ENCODE assay signal across 15 cellular contexts in genomic region chrX:19728915-19729314, GRCh38.
A peak's percentile ranks its signal among the peaks of the same experiment; 100 is the strongest.
DNase-seq lines count a peak whose midpoint lies in the region; ATAC-seq and TF ChIP-seq lines count a peak whose summit lies in the region.
"Had no signal": no experiment of that assay in that cellular context is flagged by ENCODE, and none has a peak within 500 bp of the region (broad histone marks: within the 10 kb centered on the region; RNA-seq: fewer than 3 reads in every experiment).

No MANE protein-coding gene starts in this region.

- H3K9me3 ChIP-seq in CD4-positive, alpha-beta T cell (ENCODE audit: control insufficient read depth, low read length) = no peaks in the 10 kb centered on the region
- no peaks in the 10 kb centered on the region for H3K9me3 ChIP-seq in ovary
- H3K9me3 ChIP-seq: MG63, mucosa of descending colon, Peyer's patch had no signal

- H3K27me3 Mint-ChIP-seq in CD4-positive, alpha-beta T cell = no peaks in the 10 kb centered on the region

- no peak overlapping the region for H3K4me3 Mint-ChIP-seq in CD4-positive, alpha-beta T cell

- no peaks in the 10 kb centered on the region for H3K27me3 ChIP-seq in CD4-positive, alpha-beta T cell (ENCODE audit: control insufficient read depth, insufficient read depth, low read length)
- H3K27me3 ChIP-seq in brain microvascular endothelial cell (replicated peaks) = no peaks in the 10 kb centered on the region
- no peaks in the 10 kb centered on the region for H3K27me3 ChIP-seq in ovary
- H3K27me3 ChIP-seq: MG63, Peyer's patch had no signal

- CTCF ChIA-PET in CD4-positive, alpha-beta T cell (lab: Charles Lee) = interaction anchor here (1.5 kb wide), 1 partner anchor 17 kb away, joined by 3 read pairs; no protein-coding TSS in a partner anchor

- no peak for TF ChIP-seq POLR2A in ovary (IDR thresholded peaks at IDR 0.05)

- POLR2A ChIA-PET in CD4-positive, alpha-beta T cell (lab: Charles Lee) = interaction anchor here (0.8 to 1.3 kb wide), 3 partner anchors 13 to 40 kb away, joined by 3 to 4 read pairs (median 3); no protein-coding TSS in a partner anchor

- H3K4me1 ChIP-seq in ovary (ENCODE audit: insufficient read depth) = no peaks in the 10 kb centered on the region
- H3K4me1 ChIP-seq: Peyer's patch had no signal

- DNase-seq in CD4-positive, alpha-beta T cell = no peak
- DNase-seq in brain microvascular endothelial cell (peak; percentile 34), ovary (no peak), NCI-H1694 (lab: John Stamatoyannopoulos, UW) (no peak)
- DNase-seq in stimulated activated CD4-positive, alpha-beta T cell treated with anti-CD3 and anti-CD28 coated beads, Interleukin-2, amount 100 ng/mL, for 24 hours = no peak
- DNase-seq: activated CD4-positive, alpha-beta T cell treated with anti-CD3 and anti-CD28 coated beads, Interleukin-2, amount 50 U/mL, for 1 hour; DMS79 treated with DMSO at 0.1 percent for 48 hours; MG63; mucosa of descending colon; NCI-H2171 treated with DMSO at 0.1 percent for 48 hours; Peyer's patch; stimulated activated CD4-positive, alpha-beta T cell treated with anti-CD3 and anti-CD28 coated beads, Interleukin-1b, Interleukin-23, amount 100 ng/mL, for 48 hours had no signal

- WGBS in ovary, 3 donors = 47 to 57% (median 52%) methylated on average over 3 of the region's 3 CpGs

- H3K27ac Mint-ChIP-seq in CD4-positive, alpha-beta T cell = peak overlapping the region; percentile 49

- H3K4me1 Mint-ChIP-seq in CD4-positive, alpha-beta T cell (ENCODE audit: low read depth) = peaks cover 81% of the 10 kb centered on the region

- H3K4me3 ChIP-seq in brain microvascular endothelial cell (ENCODE audit: low read depth, low read length) (no peak overlapping the region), ovary (no peak overlapping the region)
- H3K4me3 ChIP-seq: MG63, mucosa of descending colon, Peyer's patch had no signal

- intact Hi-C loops in CD4-positive, alpha-beta T cell (cut with DNase I, micrococcal nuclease) = no loop called here
- intact Hi-C loops in ovary (cut with DNase I) = no loop called here

- in situ Hi-C loops in brain microvascular endothelial cell (cut with HindIII; ENCODE audit: low pct_ligation_motif_present, low sequenced_read_pairs) = loop anchor here (25.0 kb wide), 1 partner anchor 158 kb away; the partner anchor contains the start of gene SH3KBP1

- H3K36me3 Mint-ChIP-seq in CD4-positive, alpha-beta T cell (ENCODE audit: low read depth) = peaks cover 20% of the 10 kb centered on the region

- H3K36me3 ChIP-seq in brain microvascular endothelial cell (replicated peaks) (no peaks in the 10 kb centered on the region), ovary (no peaks in the 10 kb centered on the region)
- H3K36me3 ChIP-seq: MG63, Peyer's patch had no signal

- TF ChIP-seq EP300 in ovary (IDR thresholded peaks at IDR 0.05) = no peak

- no peak overlapping the region for H3K27ac ChIP-seq in CD4-positive, alpha-beta T cell (ENCODE audit: low read depth, low read length)
- peak overlapping the region; percentile 26 for H3K27ac ChIP-seq in brain microvascular endothelial cell
- no peak overlapping the region for H3K27ac ChIP-seq in ovary
- H3K27ac ChIP-seq: Peyer's patch had no signal

- H3K9me3 Mint-ChIP-seq in CD4-positive, alpha-beta T cell = no peaks in the 10 kb centered on the region

- ATAC-seq in CD4-positive, alpha-beta T cell (ENCODE audit: poor library complexity) = no peak
- ATAC-seq in GM19395 (IDR thresholded peaks at IDR 0.05; ENCODE audit: unreplicated experiment) (peak; percentile 80), HG03432 (IDR thresholded peaks at IDR 0.05; ENCODE audit: unreplicated experiment) (peak; percentile 69), HG03521 (IDR thresholded peaks at IDR 0.05; ENCODE audit: unreplicated experiment) (no peak)
- ATAC-seq: mucosa of descending colon had no signal

- TF ChIP-seq CTCF in CD4-positive, alpha-beta T cell (IDR thresholded peaks at IDR 0.05) = no peak
- TF ChIP-seq CTCF in brain microvascular endothelial cell (IDR thresholded peaks at IDR 0.05; ENCODE audit: low read depth, low read length, missing control alignments) (no peak), ovary (IDR thresholded peaks at IDR 0.05) (no peak)

Comparison
In these comparisons a context has a peak if more than half of its experiments do, and no peak if none do; other contexts are left out.
1. ATAC-seq: peak in GM19395 (single experiment) and HG03432 (single experiment); none in CD4-positive, alpha-beta T cell (single experiment) and HG03521 (single experiment).